In the genomic region with DNA sequence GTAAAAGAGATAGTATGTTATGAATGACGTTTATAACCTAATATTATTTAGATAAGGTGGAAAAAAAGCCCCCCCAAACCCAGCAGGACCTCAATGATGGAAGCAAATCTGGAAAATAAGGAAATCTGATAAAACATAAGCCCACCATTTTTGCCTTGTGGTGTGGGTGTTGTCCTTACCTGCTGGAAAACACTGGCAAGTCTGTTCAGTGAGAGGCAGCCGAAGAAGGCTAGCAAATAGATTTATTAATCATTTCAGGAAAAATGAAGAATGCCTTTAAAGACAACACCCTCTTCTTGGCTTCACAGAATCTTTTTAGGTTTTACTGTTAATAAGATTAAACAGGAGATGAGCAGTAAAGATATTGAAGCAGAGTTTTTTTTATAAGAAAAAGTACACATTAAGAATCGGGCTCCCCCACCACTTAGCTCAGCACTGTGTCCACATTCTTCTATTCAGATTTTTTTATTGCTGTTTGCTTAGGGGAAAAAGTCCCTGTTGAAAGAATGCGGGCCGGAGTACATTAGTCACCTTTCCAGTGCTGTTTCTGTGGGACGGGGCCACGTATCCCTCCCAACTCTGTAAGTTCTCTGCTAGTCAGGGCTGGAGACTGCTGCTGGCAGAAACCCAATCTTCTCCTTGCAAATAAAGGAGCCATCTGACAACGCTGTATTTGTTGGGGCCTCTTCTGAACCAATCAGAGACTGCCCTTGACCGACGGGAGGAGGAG, we compare ENCODE assay signal across 10 cellular contexts.
A peak's percentile ranks its signal among the peaks of the same experiment; 100 is the strongest.
DNase-seq lines count a peak whose midpoint lies in the region; ATAC-seq and TF ChIP-seq lines count a peak whose summit lies in the region.
"Had no signal": no experiment of that assay in that cellular context is flagged by ENCODE, and none has a peak within 500 bp of the region (broad histone marks: within the 10 kb centered on the region; RNA-seq: fewer than 3 reads in every experiment).

No MANE protein-coding gene starts in this region.

- H3K36me3 Mint-ChIP-seq in activated naive CD8-positive, alpha-beta T cell treated with anti-CD3 and anti-CD28 coated beads, Interleukin-2, amount 50 U/mL, for 24 hours (ENCODE audit: low read depth) = no peaks in the 10 kb centered on the region
- H3K36me3 Mint-ChIP-seq: activated naive CD4-positive, alpha-beta T cell treated with anti-CD3 and anti-CD28 coated beads, Interleukin-2, amount 50 U/mL, for 72 hours had no signal

- no peaks in the 10 kb centered on the region for H3K9me1 ChIP-seq in IMR-90 (ENCODE audit: insufficient read depth, low read length)

- no peaks in the 10 kb centered on the region for H3K9me3 ChIP-seq in BE2C
- no peaks in the 10 kb centered on the region for H3K9me3 ChIP-seq in IMR-90 (ENCODE audit: control insufficient read depth, insufficient read depth, low read length)
- H3K9me3 ChIP-seq in mammary epithelial cell (replicated peaks; ENCODE audit: insufficient read depth, low read length) = no peaks in the 10 kb centered on the region
- no peaks in the 10 kb centered on the region for H3K9me3 ChIP-seq in mucosa of stomach (ENCODE audit: control insufficient read depth, low read length)
- no peaks in the 10 kb centered on the region for H3K9me3 ChIP-seq in MG63

- H3K27me3 ChIP-seq in BE2C (peaks cover 89% of the 10 kb centered on the region), IMR-90 (ENCODE audit: control insufficient read depth, insufficient read depth, low read length) (peaks cover 17% of the 10 kb centered on the region), mammary epithelial cell (ENCODE audit: insufficient read depth, low read length) (no peaks in the 10 kb centered on the region), mucosa of stomach (ENCODE audit: control insufficient read depth, insufficient read depth, low read length) (no peaks in the 10 kb centered on the region), MG63 (no peaks in the 10 kb centered on the region)

- H3K9ac ChIP-seq in IMR-90 (ENCODE audit: low read depth, low read length) (no peak overlapping the region), mammary epithelial cell (ENCODE audit: insufficient read depth, low read length) (no peak overlapping the region), mucosa of stomach (ENCODE audit: low read length) (peak overlapping the region; percentile 8)

- H2BK20ac ChIP-seq in IMR-90 (ENCODE audit: low read depth, low read length) = no peak overlapping the region

- H2BK5ac ChIP-seq in IMR-90 (ENCODE audit: low read depth, low read length, poor library complexity, severe bottlenecking) = no peak overlapping the region

- H3K56ac ChIP-seq in IMR-90 (ENCODE audit: extremely low read depth, insufficient read depth, low read length) = no peak overlapping the region

- H2AK9ac ChIP-seq in IMR-90 (replicated peaks; ENCODE audit: low read depth, low read length, poor library complexity) = no peak overlapping the region

- H3K27ac ChIP-seq in IMR-90 (ENCODE audit: insufficient read depth, low read length) (no peak overlapping the region), mammary epithelial cell (ENCODE audit: insufficient read depth, low read depth, low read length) (peak overlapping the region; percentile 58)

- no peak overlapping the region for H4K5ac ChIP-seq in IMR-90 (ENCODE audit: low read depth, low read length)

- POLR2A ChIA-PET in IMR-90 (lab: Charles Lee; ENCODE audit: unreplicated experiment) = no interaction called here

- H3K4me3 ChIP-seq in BE2C (ENCODE audit: low read depth, low read length) (no peak overlapping the region), IMR-90 (ENCODE audit: insufficient read depth, low read depth, low read length) (no peak overlapping the region), mammary epithelial cell (replicated peaks in 1 of 3; ENCODE audit: insufficient read depth in 1 of 3, low read depth in 2 of 3, low read length in 3 of 3) (peak overlapping the region in 1 of 3 experiments; percentile 23), mucosa of stomach (ENCODE audit: low read length) (no peak overlapping the region), MG63 (no peak overlapping the region)

- H2BK120ac ChIP-seq in IMR-90 (ENCODE audit: low read depth, low read length) = no peak overlapping the region

- no peaks in the 10 kb centered on the region for H3K79me1 ChIP-seq in IMR-90 (ENCODE audit: low read depth in 1 of 2, low read length in 2 of 2)

- no peak for TF ChIP-seq CTCF in BE2C (IDR thresholded peaks at IDR 0.05; ENCODE audit: low read depth, low read length)
- no peak for TF ChIP-seq CTCF in IMR-90 (conservative IDR thresholded peaks at IDR 0.05; ENCODE audit: low read depth, low read length)
- TF ChIP-seq CTCF in mammary epithelial cell (conservative IDR thresholded peaks at IDR 0.05 in 1 of 2, IDR thresholded peaks at IDR 0.05 in 1 of 2; ENCODE audit: extremely low read depth in 1 of 2, insufficient read depth in 1 of 2, low read depth in 1 of 2, low read length in 2 of 2) = no peak

- no peaks in the 10 kb centered on the region for H3K79me2 ChIP-seq in mammary epithelial cell (ENCODE audit: insufficient read depth, low read length)

- WGBS in IMR-90 (ENCODE audit: extremely low coverage in 2 of 2, insufficient read length in 1 of 2), 2 experiments = no CpG with 5 or more reads among the region's 10 CpGs
- WGBS in mammary epithelial cell (ENCODE audit: low coverage, missing lambda C conversion rate) = 16% methylated on average over 10 of the region's 10 CpGs

- peaks cover 17% of the 10 kb centered on the region for H3K27me3 Mint-ChIP-seq in activated naive CD8-positive, alpha-beta T cell treated with anti-CD3 and anti-CD28 coated beads, Interleukin-2, amount 50 U/mL, for 24 hours

- H3K18ac ChIP-seq in IMR-90 (ENCODE audit: low read depth, low read length) = no peak overlapping the region

- no peaks in the 10 kb centered on the region for H4K20me1 ChIP-seq in IMR-90 (ENCODE audit: insufficient read depth, low read length)
- H4K20me1 ChIP-seq in mammary epithelial cell (ENCODE audit: insufficient read depth, low read length) = no peaks in the 10 kb centered on the region

- dilution Hi-C loops in IMR-90 (cut with HindIII; ENCODE audit: low sequenced_read_pairs, unreplicated experiment) = no loop called here
- dilution Hi-C loops in mammary epithelial cell (cut with HindIII; ENCODE audit: low sequenced_read_pairs) = no loop called here

- H2BK15ac ChIP-seq in IMR-90 (ENCODE audit: low read depth, low read length) = no peak overlapping the region

- H2AK5ac ChIP-seq in IMR-90 (ENCODE audit: low read depth, low read length) = no peak overlapping the region

- TF ChIP-seq POLR2A in IMR-90 (IDR thresholded peaks at IDR 0.05; ENCODE audit: low read depth, low read length) = no peak

- H3K4me1 Mint-ChIP-seq in activated naive CD8-positive, alpha-beta T cell treated with anti-CD3 and anti-CD28 coated beads, Interleukin-2, amount 50 U/mL, for 24 hours = no peaks in the 10 kb centered on the region

- H2AFZ ChIP-seq in IMR-90 (replicated peaks; ENCODE audit: low read length, poor library complexity) = no peak overlapping the region
- no peak overlapping the region for H2AFZ ChIP-seq in mammary epithelial cell (ENCODE audit: low read depth, low read length)

- H3K4me1 ChIP-seq in BE2C (no peaks in the 10 kb centered on the region), IMR-90 (ENCODE audit: control insufficient read depth, insufficient read depth, low read length) (0 out of 2 replicates have a peak, but pooled peaks cover 1% of the 10 kb centered on the region), mammary epithelial cell (ENCODE audit: insufficient read depth, low read length) (peaks cover 13% of the 10 kb centered on the region), mucosa of stomach (ENCODE audit: control insufficient read depth, insufficient read depth, low read length) (no peaks in the 10 kb centered on the region)

- no peak overlapping the region for H3K4ac ChIP-seq in IMR-90 (ENCODE audit: low read depth, low read length)

- DNase-seq in BE2C (peak; percentile 28), IMR-90 (peak; percentile 84), mammary epithelial cell (peak; percentile 78), MG63 (no peak), activated gamma-delta T cell treated with Interleukin-2 at 50 U/mL for 16 hours (no peak)
- DNase-seq in activated naive CD8-positive, alpha-beta T cell treated with anti-CD3 and anti-CD28 coated beads, Interleukin-2, amount 50 U/mL, for 24 hours = no peak
- DNase-seq: DMS79 treated with DMSO at 0.1 percent for 48 hours had no signal

- CTCF ChIA-PET in IMR-90 (lab: Yijun Ruan, JAX) (no interaction called here), mammary epithelial cell (lab: Charles Lee; ENCODE audit: low non-redundant PET) (no interaction called here)

- no peaks in the 10 kb centered on the region for H3K9me3 Mint-ChIP-seq in activated naive CD8-positive, alpha-beta T cell treated with anti-CD3 and anti-CD28 coated beads, Interleukin-2, amount 50 U/mL, for 24 hours
- H3K9me3 Mint-ChIP-seq: activated naive CD4-positive, alpha-beta T cell treated with anti-CD3 and anti-CD28 coated beads, Interleukin-2, amount 50 U/mL, for 72 hours had no signal

- no peaks in the 10 kb centered on the region for H3K36me3 ChIP-seq in BE2C
- H3K36me3 ChIP-seq in IMR-90 (ENCODE audit: control insufficient read depth, insufficient read depth, low read length) = no peaks in the 10 kb centered on the region
- H3K36me3 ChIP-seq in mammary epithelial cell (ENCODE audit: insufficient read depth, low read length) = no peaks in the 10 kb centered on the region
- H3K36me3 ChIP-seq in mucosa of stomach (ENCODE audit: control insufficient read depth, insufficient read depth, low read length) = no peaks in the 10 kb centered on the region
- H3K36me3 ChIP-seq in MG63 = no peaks in the 10 kb centered on the region

- no peak for TF ChIP-seq RAD21 in IMR-90 (IDR thresholded peaks at IDR 0.05; ENCODE audit: low read length)

- intact Hi-C loops in IMR-90 (cut with micrococcal nuclease) (no loop called here), mammary epithelial cell (cut with micrococcal nuclease) (no loop called here)

- ATAC-seq in IMR-90 (ENCODE audit: low read depth) = peak; percentile 93
- no peak for ATAC-seq in GM18517 (IDR thresholded peaks at IDR 0.05; ENCODE audit: unreplicated experiment)
- ATAC-seq in activated naive CD8-positive, alpha-beta T cell treated with anti-CD3 and anti-CD28 coated beads, Interleukin-2, amount 50 U/mL, for 24 hours = no peak
- ATAC-seq: activated naive CD4-positive, alpha-beta T cell treated with anti-CD3 and anti-CD28 coated beads, Interleukin-2, amount 50 U/mL, for 72 hours had no signal

- H3K4me2 ChIP-seq in IMR-90 (ENCODE audit: low read depth, low read length) (peak overlapping the region; percentile 50; the same call in 1 of the 2 replicates), mammary epithelial cell (ENCODE audit: insufficient read depth, low read depth, low read length) (peak overlapping the region; percentile 72)

- H3K23ac ChIP-seq in IMR-90 (ENCODE audit: low read depth, low read length) = no peak overlapping the region

- no peak overlapping the region for H3K14ac ChIP-seq in IMR-90 (replicated peaks; ENCODE audit: low read depth, low read length)

- in situ Hi-C loops in IMR-90 (cut with MboI; ENCODE audit: low sequenced_read_pairs) (no loop called here), mammary epithelial cell (cut with MboI; ENCODE audit: low sequenced_read_pairs in 2 of 2) (no loop called here)

- H3K4me3 Mint-ChIP-seq in activated naive CD8-positive, alpha-beta T cell treated with anti-CD3 and anti-CD28 coated beads, Interleukin-2, amount 50 U/mL, for 24 hours = no peak overlapping the region

- BruUV-seq in IMR-90 (replicated peaks; lab: Mats Ljungman, UMichigan) (no TSS peak), mammary epithelial cell (replicated peaks; lab: Mats Ljungman, UMichigan) (no TSS peak)

- H4K8ac ChIP-seq in IMR-90 (ENCODE audit: low read depth in 2 of 2, low read length in 2 of 2) = no peak overlapping the region

- no peak overlapping the region for H4K91ac ChIP-seq in IMR-90 (ENCODE audit: insufficient read depth, low read depth, low read length)

- no peak overlapping the region for H3K27ac Mint-ChIP-seq in activated naive CD8-positive, alpha-beta T cell treated with anti-CD3 and anti-CD28 coated beads, Interleukin-2, amount 50 U/mL, for 24 hours
- H3K27ac Mint-ChIP-seq: activated naive CD4-positive, alpha-beta T cell treated with anti-CD3 and anti-CD28 coated beads, Interleukin-2, amount 50 U/mL, for 72 hours had no signal

Comparison
In these comparisons a context has a peak if more than half of its experiments do, and no peak if none do; other contexts are left out.
1. DNase-seq: peak in BE2C (single experiment), IMR-90 (single experiment) and mammary epithelial cell (single experiment); none in MG63 (single experiment), activated gamma-delta T cell treated with Interleukin-2 at 50 U/mL for 16 hours (single experiment) and activated naive CD8-positive, alpha-beta T cell treated with anti-CD3 and anti-CD28 coated beads, Interleukin-2, amount 50 U/mL, for 24 hours (single experiment).